Comparison of ENCODE assay signal across 8 cellular contexts in genomic region chr7:94620703-94621118, GRCh38. TPM values are rescaled to one million over a fixed set of nuclear protein-coding genes. Genes with fewer than 3 reads are reported as not detected.
DNase-seq lines count a peak whose midpoint lies in the region; ATAC-seq and TF ChIP-seq lines count a peak whose summit lies in the region.

No MANE protein-coding gene starts in this region.

- H3K9me3 Mint-ChIP-seq in chondrocyte (ENCODE audit: low read depth) = no peaks in the 10 kb centered on the region

- H3K36me3 Mint-ChIP-seq in T-helper 17 cell (ENCODE audit: low read depth) (no peaks in the 10 kb centered on the region), chondrocyte (ENCODE audit: low read depth) (peaks cover 4% of the 10 kb centered on the region)

- H3K4me3 Mint-ChIP-seq in T-helper 17 cell (no peak overlapping the region), chondrocyte (ENCODE audit: unreplicated experiment) (no peak overlapping the region)

- H3K4me1 Mint-ChIP-seq in T-helper 17 cell = peaks cover 4% of the 10 kb centered on the region
- peaks cover 14% of the 10 kb centered on the region for H3K4me1 Mint-ChIP-seq in chondrocyte (ENCODE audit: low read depth)

- H3K9me3 ChIP-seq in T-helper 17 cell (ENCODE audit: control insufficient read depth, low read length, poor library complexity, severe bottlenecking) (no peaks in the 10 kb centered on the region), lower lobe of right lung (no peaks in the 10 kb centered on the region)

- no peak for TF ChIP-seq CTCF in chondrocyte (IDR thresholded peaks at IDR 0.05)
- no peak for TF ChIP-seq CTCF in lower lobe of right lung (IDR thresholded peaks at IDR 0.05)

- no peaks in the 10 kb centered on the region for H3K4me1 ChIP-seq in lower lobe of right lung

- DNase-seq in GM03348 (ENCODE audit: low spot score) = peak; percentile 88
- peak; percentile 92 for DNase-seq in HPDE6-E6E7 (ENCODE audit: extremely low spot score)
- DNase-seq in T-helper 17 cell = peak in 1 of 3 donors; percentile 7
- DNase-seq in chondrocyte (ENCODE audit: low spot score) = peak; percentile 85
- peak; percentile 46 for DNase-seq in lower lobe of right lung
- peak; percentile 0 to 21 for DNase-seq in stimulated activated CD8-positive, alpha-beta memory T cell treated with anti-CD3 and anti-CD28 coated beads, Interleukin-7, amount 100 ng/mL, for 4 hours (ENCODE audit: low read depth in 2 of 2)
- DNase-seq in NCI-H1048 (lab: John Stamatoyannopoulos, UW) = no peak

- peak; percentile 95 for ATAC-seq in GM21526 (IDR thresholded peaks at IDR 0.05; ENCODE audit: low FRiP score, unreplicated experiment)
- ATAC-seq in T-helper 17 cell = peak; percentile 82
- ATAC-seq in lower lobe of right lung = peak; percentile 80 to 88

- no peaks in the 10 kb centered on the region for H3K27me3 ChIP-seq in lower lobe of right lung (ENCODE audit: low read depth)

- H3K27ac Mint-ChIP-seq in T-helper 17 cell = no peak overlapping the region
- H3K27ac Mint-ChIP-seq in chondrocyte (ENCODE audit: unreplicated experiment) = peak overlapping the region; percentile 94

- intact Hi-C loops in lower lobe of right lung (cut with DNase I) = no loop called here

- no peak overlapping the region for H3K4me3 ChIP-seq in lower lobe of right lung

- no peak overlapping the region for H3K27ac ChIP-seq in lower lobe of right lung

- H3K27me3 Mint-ChIP-seq in T-helper 17 cell (no peaks in the 10 kb centered on the region), chondrocyte (ENCODE audit: low read depth) (no peaks in the 10 kb centered on the region)

- H3K36me3 ChIP-seq in lower lobe of right lung = no peaks in the 10 kb centered on the region

RNA-seq across cellular contexts. Expression of gene SGCE, which starts 35.2 kb away (rescaled TPM):
- under 1 TPM in 1 of 2 donors, not detected in 1; 0.65 TPM for total RNA-seq in T-helper 17 cell
- 61.1 to 76.8 TPM (median 72.3 TPM) in 3 replicates for total RNA-seq in chondrocyte
- 47.1 TPM for total RNA-seq in lower lobe of right lung

Comparison
In these comparisons a context has a peak if more than half of its experiments do, and no peak if none do; other contexts are left out.
1. RNA of gene SGCE, which starts 35.2 kb away (total RNA-seq): 61.1 to 76.8 TPM in chondrocyte and 47.1 TPM in lower lobe of right lung (single experiment); 0.65 TPM in T-helper 17 cell; every median in the first group is over 10 times any median in the second.
2. Peak in every context shown above with its lines, with median percentiles within 50 percentile points of each other: ATAC-seq.